In genomic region chr6:169224185-169224695, GRCh38 we compare ENCODE assay signal across 14 cellular contexts. TPM values are rescaled to one million over a fixed set of nuclear protein-coding genes. Genes with fewer than 3 reads are reported as not detected.
DNase-seq lines count a peak whose midpoint lies in the region; ATAC-seq and TF ChIP-seq lines count a peak whose summit lies in the region.
"Had no signal": no experiment of that assay in that cellular context is flagged by ENCODE, and none has a peak within 500 bp of the region (broad histone marks: within the 10 kb centered on the region; RNA-seq: fewer than 3 reads in every experiment).

No MANE protein-coding gene starts in this region.

- no peak for TF ChIP-seq EP300 in esophagus muscularis mucosa (IDR thresholded peaks at IDR 0.05)

- H3K4me3 ChIP-seq in ACC112 (ENCODE audit: low read depth, low read length) = no peak overlapping the region
- H3K4me3 ChIP-seq in esophagus muscularis mucosa = no peak overlapping the region
- H3K4me3 ChIP-seq: gastrocnemius medialis, lung had no signal

- no peak for TF ChIP-seq POLR2A in esophagus muscularis mucosa (IDR thresholded peaks at IDR 0.05; ENCODE audit: low read depth)

- no peaks in the 10 kb centered on the region for H3K79me2 ChIP-seq in ACC112 (ENCODE audit: control insufficient read depth, insufficient read depth, low read length, unreplicated experiment)

- no peak for TF ChIP-seq CTCF in RWPE1 (conservative IDR thresholded peaks at IDR 0.05; ENCODE audit: low read depth)
- no peak for TF ChIP-seq CTCF in esophagus muscularis mucosa (IDR thresholded peaks at IDR 0.05)

- H3K27ac ChIP-seq in ACC112 (ENCODE audit: low read depth, low read length) = peak overlapping the region; percentile 60
- peak overlapping the region; percentile 65 for H3K27ac ChIP-seq in RWPE1
- peak overlapping the region in 2 of 4 donors; percentile 10 to 40 for H3K27ac ChIP-seq in esophagus muscularis mucosa (replicated peaks in 1 of 4)
- H3K27ac ChIP-seq: gastrocnemius medialis, WERI-Rb-1 had no signal

- POLR2A ChIA-PET in RWPE1 (lab: Yijun Ruan, JAX; ENCODE audit: low non-redundant PET) = no interaction called here

- intact Hi-C loops in esophagus muscularis mucosa (cut with DNase I) = loop anchor here (10.0 kb wide), 1 partner anchor 319 kb away; no protein-coding TSS in a partner anchor

- no peak overlapping the region for H2AFZ ChIP-seq in ACC112 (ENCODE audit: low read length, unreplicated experiment)

- DNase-seq in RWPE1 (ENCODE audit: low spot score) (peak; percentile 84), esophagus muscularis mucosa (ENCODE audit: extremely low spot score) (peak; percentile 55), mesenteric fat pad (ENCODE audit: low spot score) (peak; percentile 77), SW480 (ENCODE audit: low spot score) (no peak), dedifferentiated amniotic fluid mesenchymal stem cell (ENCODE audit: extremely low spot score) (no peak), mucosa of gallbladder (ENCODE audit: low spot score) (no peak)
- DNase-seq: cerebellar nuclear complex, gastrocnemius medialis, WERI-Rb-1 had no signal

- no peaks in the 10 kb centered on the region for H3K9me3 ChIP-seq in esophagus muscularis mucosa
- H3K9me3 ChIP-seq: gastrocnemius medialis had no signal

- no peak for ATAC-seq in HG03354 (IDR thresholded peaks at IDR 0.05; ENCODE audit: poor library complexity, severe bottlenecking, unreplicated experiment)
- ATAC-seq: gastrocnemius medialis had no signal

- H3K4me1 ChIP-seq in ACC112 (ENCODE audit: control insufficient read depth, insufficient read depth, low read length, unreplicated experiment) (peaks cover 14% of the 10 kb centered on the region), esophagus muscularis mucosa (peaks cover 0 to 5% (median 0%) of the 10 kb centered on the region in 4 donors)
- H3K4me1 ChIP-seq: gastrocnemius medialis had no signal

- 60% methylated on average over 10 of the region's 10 CpGs for WGBS in esophagus muscularis mucosa

- CTCF ChIA-PET in RWPE1 (lab: Yijun Ruan, JAX) = interaction anchor here (0.6 kb wide), 1 partner anchor 453 kb away, joined by 3 read pairs; no protein-coding TSS in a partner anchor

- H3K27me3 ChIP-seq in ACC112 (ENCODE audit: insufficient read depth, low read length) (no peaks in the 10 kb centered on the region), esophagus muscularis mucosa (no peaks in the 10 kb centered on the region)
- H3K27me3 ChIP-seq: gastrocnemius medialis had no signal

- H3K36me3 ChIP-seq in ACC112 (ENCODE audit: insufficient read depth, low read length) = peaks cover 79% of the 10 kb centered on the region
- H3K36me3 ChIP-seq in esophagus muscularis mucosa = peaks cover 0 to 39% (median 7%) of the 10 kb centered on the region in 4 donors
- H3K36me3 ChIP-seq: gastrocnemius medialis, WERI-Rb-1 had no signal

RNA-seq across cellular contexts. Expression of gene THBS2, which starts 29.4 kb away (rescaled TPM):
- total RNA-seq in esophagus muscularis mucosa (10 to 100 TPM; 25.7 to 36.4 (median 28.8) TPM), mesenteric fat pad (270 TPM), mucosa of gallbladder (21.9 TPM)
- total RNA-seq: activated T-helper 1 cell treated with anti-CD3 and anti-CD28 coated beads, Interleukin-12 subunit alpha, Interleukin-12 subunit beta, Interleukin-2, Interleukin-4 antibody, amounts not matched to agents 30 ng/mL and 10 ng/mL and 1 ng/mL, durations not matched to agents 14 hours and 24 hours and 36 hours; NCI-H460 had no signal

Comparison
In these comparisons a context has a peak if more than half of its experiments do, and no peak if none do; other contexts are left out.
1. DNase-seq: peak in RWPE1 (single experiment), esophagus muscularis mucosa (single experiment) and mesenteric fat pad (single experiment); none in SW480 (single experiment), dedifferentiated amniotic fluid mesenchymal stem cell (single experiment) and mucosa of gallbladder (single experiment).